In the genomic region with DNA sequence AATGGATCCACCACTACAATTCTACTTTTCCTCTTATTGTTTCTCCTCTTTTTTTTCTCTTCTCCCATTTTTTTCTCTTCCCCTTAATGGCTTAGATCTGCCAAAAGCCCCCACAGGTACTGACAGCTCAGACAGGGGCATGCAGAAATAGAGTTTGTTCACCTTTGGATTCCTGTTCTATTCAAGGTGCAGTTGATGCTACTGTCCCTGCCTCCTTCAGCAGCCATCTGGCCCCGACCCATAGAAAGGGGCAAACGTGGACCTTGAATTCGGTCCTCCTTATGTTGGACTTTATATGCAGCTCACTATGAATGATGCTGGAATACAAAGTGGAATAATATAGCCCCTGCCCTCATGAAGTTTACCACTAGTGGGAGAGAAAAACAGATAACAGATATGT, we compare ENCODE assay signal across 9 cellular contexts. TPM values are rescaled to one million over a fixed set of nuclear protein-coding genes. Genes with fewer than 3 reads are reported as not detected.
"Had no signal": no experiment of that assay in that cellular context is flagged by ENCODE, and none has a peak within 500 bp of the region (broad histone marks: within the 10 kb centered on the region; RNA-seq: fewer than 3 reads in every experiment).

No MANE protein-coding gene starts in this region.

- H3K27ac ChIP-seq: GM23248 had no signal

- H3K4me2 ChIP-seq: GM23338 had no signal

- DNase-seq: GM23248, GOT3, H7, H9, HCEC 1CT, HFFc6 had no signal

- H3K9ac ChIP-seq: GM23248 had no signal

- H3K9me3 ChIP-seq: HAP-1 had no signal

- H3K4me1 ChIP-seq: HAP-1 had no signal

- H3K36me3 ChIP-seq: HAP-1 had no signal

- ATAC-seq: GM23338 had no signal

- H3K4me3 ChIP-seq: GM23248, GM23338, HAP-1 had no signal

- H2AFZ ChIP-seq: GM23248, GM23338 had no signal

RNA-seq across cellular contexts. Expression of a gene that starts 27.7 kb away (rescaled TPM):
- total RNA-seq: H4, H9, HFFc6 had no signal
- polyA plus RNA-seq: GM23338 had no signal
